1 cellular context compared by ENCODE assay signal in the genomic region with DNA sequence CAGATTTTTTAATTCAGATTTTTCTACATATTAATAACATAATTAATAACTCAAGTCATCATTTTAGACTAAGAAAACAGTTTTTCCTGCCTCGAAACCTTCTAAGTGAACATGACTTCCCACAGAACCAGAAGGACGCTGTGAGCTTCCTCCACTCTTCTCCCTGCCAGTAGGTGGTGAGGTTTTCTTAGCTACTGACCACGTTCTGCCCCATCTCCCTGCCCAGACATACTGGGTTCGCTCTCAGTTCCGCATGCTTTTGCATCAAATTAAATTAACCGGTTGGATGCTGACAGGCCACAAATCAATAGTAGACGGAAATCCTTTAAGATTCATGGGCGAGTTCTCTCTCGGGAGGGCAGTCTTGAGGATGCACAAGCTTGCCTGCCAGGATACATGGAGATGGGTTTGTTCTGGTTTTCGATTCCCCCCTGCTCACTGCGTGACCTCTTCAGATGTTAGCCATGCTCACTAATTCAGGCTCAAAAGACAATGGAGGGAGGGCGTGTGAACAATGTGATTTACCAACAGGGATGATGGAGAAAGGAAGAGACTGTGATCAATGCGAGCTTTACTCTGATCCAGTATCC.
TF ChIP-seq lines count a peak whose summit lies in the region.

No MANE protein-coding gene starts in this region.

TF ChIP-seq in GM23338, 12 proteins besides CTCF, POLR2A, EP300 and RAD21 (continued from another document):
- TF ChIP-seq, protein P1, sequence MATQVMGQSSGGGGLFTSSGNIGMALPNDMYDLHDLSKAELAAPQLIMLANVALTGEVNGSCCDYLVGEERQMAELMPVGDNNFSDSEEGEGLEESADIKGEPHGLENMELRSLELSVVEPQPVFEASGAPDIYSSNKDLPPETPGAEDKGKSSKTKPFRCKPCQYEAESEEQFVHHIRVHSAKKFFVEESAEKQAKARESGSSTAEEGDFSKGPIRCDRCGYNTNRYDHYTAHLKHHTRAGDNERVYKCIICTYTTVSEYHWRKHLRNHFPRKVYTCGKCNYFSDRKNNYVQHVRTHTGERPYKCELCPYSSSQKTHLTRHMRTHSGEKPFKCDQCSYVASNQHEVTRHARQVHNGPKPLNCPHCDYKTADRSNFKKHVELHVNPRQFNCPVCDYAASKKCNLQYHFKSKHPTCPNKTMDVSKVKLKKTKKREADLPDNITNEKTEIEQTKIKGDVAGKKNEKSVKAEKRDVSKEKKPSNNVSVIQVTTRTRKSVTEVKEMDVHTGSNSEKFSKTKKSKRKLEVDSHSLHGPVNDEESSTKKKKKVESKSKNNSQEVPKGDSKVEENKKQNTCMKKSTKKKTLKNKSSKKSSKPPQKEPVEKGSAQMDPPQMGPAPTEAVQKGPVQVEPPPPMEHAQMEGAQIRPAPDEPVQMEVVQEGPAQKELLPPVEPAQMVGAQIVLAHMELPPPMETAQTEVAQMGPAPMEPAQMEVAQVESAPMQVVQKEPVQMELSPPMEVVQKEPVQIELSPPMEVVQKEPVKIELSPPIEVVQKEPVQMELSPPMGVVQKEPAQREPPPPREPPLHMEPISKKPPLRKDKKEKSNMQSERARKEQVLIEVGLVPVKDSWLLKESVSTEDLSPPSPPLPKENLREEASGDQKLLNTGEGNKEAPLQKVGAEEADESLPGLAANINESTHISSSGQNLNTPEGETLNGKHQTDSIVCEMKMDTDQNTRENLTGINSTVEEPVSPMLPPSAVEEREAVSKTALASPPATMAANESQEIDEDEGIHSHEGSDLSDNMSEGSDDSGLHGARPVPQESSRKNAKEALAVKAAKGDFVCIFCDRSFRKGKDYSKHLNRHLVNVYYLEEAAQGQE (IDR thresholded peaks at IDR 0.05; ENCODE audit: unreplicated experiment) = no peak
- TF ChIP-seq CREB1 (CRISPR knock-in tag; IDR thresholded peaks at IDR 0.05; ENCODE audit: low read depth) (no peak), STAT1 (IDR thresholded peaks at IDR 0.05; ENCODE audit: unreplicated experiment) (no peak), NANOG (IDR thresholded peaks at IDR 0.05; ENCODE audit: borderline replicate concordance) (no peak)
